In the genomic region with DNA sequence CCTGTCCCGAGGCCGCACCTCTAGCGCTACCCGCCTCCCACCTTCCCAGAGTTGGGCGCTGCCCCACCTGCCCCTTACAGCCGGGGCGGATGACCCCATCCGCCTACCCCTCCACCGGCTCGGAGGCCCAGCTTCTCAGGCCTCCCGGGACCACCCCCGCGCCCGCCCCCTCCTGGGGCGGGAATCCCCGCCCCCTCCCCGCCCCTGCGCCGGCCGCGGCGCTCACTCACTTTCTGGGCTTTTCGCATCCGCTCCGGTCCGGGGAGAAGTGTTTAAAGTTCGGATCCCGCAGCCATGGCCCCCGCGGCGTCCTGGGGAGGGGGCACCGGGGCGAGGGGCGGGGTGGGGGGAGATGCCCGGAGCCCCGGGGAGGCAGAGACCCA, we compare ENCODE assay signal across 10 cellular contexts. TPM values are rescaled to one million over a fixed set of nuclear protein-coding genes. Genes with fewer than 3 reads are reported as not detected.
DNase-seq lines count a peak whose midpoint lies in the region; ATAC-seq and TF ChIP-seq lines count a peak whose summit lies in the region.
"Had no signal": no experiment of that assay in that cellular context is flagged by ENCODE, and none has a peak within 500 bp of the region (broad histone marks: within the 10 kb centered on the region; RNA-seq: fewer than 3 reads in every experiment).

No MANE protein-coding gene starts in this region.

- ATAC-seq in natural killer cell = peak; percentile 45 to 58 (median 55)
- no peak for ATAC-seq in GM18519 (IDR thresholded peaks at IDR 0.05; ENCODE audit: low FRiP score, unreplicated experiment)
- no peak for ATAC-seq in gastroesophageal sphincter
- no peak for ATAC-seq in sciatic nerve

- no peaks in the 10 kb centered on the region for H3K9me3 ChIP-seq in gastroesophageal sphincter

- H3K27ac Mint-ChIP-seq in CD14-positive monocyte = no peak overlapping the region
- H3K27ac Mint-ChIP-seq in dendritic cell treated with granulocyte-macrophage colony-stimulating factor and Interleukin-4, amounts not matched to agents 40 ng/mL and 50 ng/mL, for 4 days = no peak overlapping the region
- H3K27ac Mint-ChIP-seq in natural killer cell = peak overlapping the region in 1 of 2 donors; percentile 24

- no peak for TF ChIP-seq EP300 in gastroesophageal sphincter (IDR thresholded peaks at IDR 0.05)

- DNase-seq in CD14-positive monocyte (ENCODE audit: low spot score) (no peak), NAMALWA (ENCODE audit: low spot score) (peak; percentile 59), natural killer cell (no peak), sciatic nerve (ENCODE audit: low spot score) (no peak), NCI-H1105 treated with DMSO at 0.1 percent for 48 hours (lab: John Stamatoyannopoulos, UW) (no peak)
- DNase-seq: aorta, NCI-H446 treated with DMSO at 0.1 percent for 48 hours had no signal

- H3K27ac ChIP-seq in gastroesophageal sphincter = no peak overlapping the region

- H3K36me3 ChIP-seq in gastroesophageal sphincter = no peaks in the 10 kb centered on the region

- H3K27me3 Mint-ChIP-seq in CD14-positive monocyte (ENCODE audit: low read depth in 3 of 3) (peaks cover 0 to 50% (median 49%) of the 10 kb centered on the region in 3 donors), natural killer cell (ENCODE audit: low read depth in 2 of 2) (peaks cover 7 to 14% of the 10 kb centered on the region in 2 donors)
- peaks cover 51% of the 10 kb centered on the region for H3K27me3 Mint-ChIP-seq in dendritic cell treated with granulocyte-macrophage colony-stimulating factor and Interleukin-4, amounts not matched to agents 40 ng/mL and 50 ng/mL, for 4 days

- H3K4me3 ChIP-seq in gastroesophageal sphincter = peak overlapping the region in 1 of 2 donors; percentile 46

- H3K4me1 Mint-ChIP-seq in CD14-positive monocyte = peaks cover 13% of the 10 kb centered on the region
- peaks cover 21% of the 10 kb centered on the region for H3K4me1 Mint-ChIP-seq in dendritic cell treated with granulocyte-macrophage colony-stimulating factor and Interleukin-4, amounts not matched to agents 40 ng/mL and 50 ng/mL, for 4 days (ENCODE audit: low read depth)
- H3K4me1 Mint-ChIP-seq in natural killer cell = peaks cover 20 to 38% of the 10 kb centered on the region in 2 donors

- no CpG with 5 or more reads among the region's 36 CpGs for WGBS in gastroesophageal sphincter (ENCODE audit: low coverage in 1 of 2), 2 donors

- H3K4me3 Mint-ChIP-seq in CD14-positive monocyte = peak overlapping the region; percentile 66 to 94
- H3K4me3 Mint-ChIP-seq in dendritic cell treated with granulocyte-macrophage colony-stimulating factor and Interleukin-4, amounts not matched to agents 40 ng/mL and 50 ng/mL, for 4 days = peak overlapping the region; percentile 72
- H3K4me3 Mint-ChIP-seq in natural killer cell = peak overlapping the region; percentile 92

- peaks cover 100% of the 10 kb centered on the region for H3K27me3 ChIP-seq in gastroesophageal sphincter

- no peak for TF ChIP-seq CTCF in CD14-positive monocyte (IDR thresholded peaks at IDR 0.05)
- no peak for TF ChIP-seq CTCF in natural killer cell (IDR thresholded peaks at IDR 0.05)
- TF ChIP-seq CTCF in gastroesophageal sphincter (IDR thresholded peaks at IDR 0.05) = no peak

- H3K4me1 ChIP-seq in gastroesophageal sphincter = peaks cover 0 to 25% (median 13%) of the 10 kb centered on the region in 3 donors

- H3K9me3 Mint-ChIP-seq in CD14-positive monocyte (peaks cover 0 to 16% (median 2%) of the 10 kb centered on the region in 7 donors), natural killer cell (no peaks in the 10 kb centered on the region)
- no peaks in the 10 kb centered on the region for H3K9me3 Mint-ChIP-seq in dendritic cell treated with granulocyte-macrophage colony-stimulating factor and Interleukin-4, amounts not matched to agents 40 ng/mL and 50 ng/mL, for 4 days

- H3K36me3 Mint-ChIP-seq in CD14-positive monocyte (peaks cover 0 to 12% of the 10 kb centered on the region in 2 donors), natural killer cell (no peaks in the 10 kb centered on the region)
- no peaks in the 10 kb centered on the region for H3K36me3 Mint-ChIP-seq in dendritic cell treated with granulocyte-macrophage colony-stimulating factor and Interleukin-4, amounts not matched to agents 40 ng/mL and 50 ng/mL, for 4 days (ENCODE audit: low read depth)

- no peak for TF ChIP-seq POLR2A in gastroesophageal sphincter (IDR thresholded peaks at IDR 0.05)

- intact Hi-C loops in CD14-positive monocyte (cut with micrococcal nuclease) (no loop called here), natural killer cell (cut with micrococcal nuclease) (no loop called here), sciatic nerve (cut with DNase I) (no loop called here)
- intact Hi-C loops in dendritic cell treated with granulocyte-macrophage colony-stimulating factor and Interleukin-4, amounts not matched to agents 40 ng/mL and 50 ng/mL, for 4 days (cut with micrococcal nuclease) = no loop called here

RNA-seq across cellular contexts. Expression of a gene that starts 0.4 kb away (rescaled TPM):
- not detected for polyA plus RNA-seq in CD14-positive monocyte
- total RNA-seq in natural killer cell (1 to 10 TPM; 1.1 to 2.1 (median 1.5) TPM), gastroesophageal sphincter (not detected), sciatic nerve (0.27 TPM)

RNA-seq across cellular contexts. Expression of a gene that starts 31.3 kb away (rescaled TPM):
- 100 to 1,000 TPM; 202 to 234 TPM for polyA plus RNA-seq in CD14-positive monocyte
- total RNA-seq in natural killer cell = 10 to 100 TPM; 76.8 to 100.0 (median 78.4) TPM
- total RNA-seq in gastroesophageal sphincter = 100 to 1,000 TPM; 150 to 215 (median 201) TPM
- total RNA-seq in sciatic nerve = 133 TPM

RNA-seq across cellular contexts. Expression of a gene that starts 44.8 kb away (rescaled TPM):
- 10 to 100 TPM; 82.8 to 95.5 TPM for polyA plus RNA-seq in CD14-positive monocyte
- total RNA-seq in natural killer cell = 1,000 to 10,000 TPM; 1,177 to 1,409 (median 1,354) TPM
- 10 to 100 TPM; 40.4 to 58.3 (median 51.4) TPM for total RNA-seq in gastroesophageal sphincter
- 137 TPM for total RNA-seq in sciatic nerve

RNA-seq across cellular contexts. Expression of a gene that starts 50.7 kb away (rescaled TPM):
- polyA plus RNA-seq in CD14-positive monocyte = 1 to 10 TPM; 2.1 to 2.7 TPM
- total RNA-seq in natural killer cell (10 to 100 TPM in 1 of 3 donors, 1 to 10 TPM in 2; 5.6 to 35.5 (median 6.0) TPM), gastroesophageal sphincter (under 1 TPM in 2 of 4 donors, not detected in 2; 0.40 to 0.99 TPM), sciatic nerve (2.1 TPM)

Comparison
In these comparisons a context has a peak if more than half of its experiments do, and no peak if none do; other contexts are left out.
1. ATAC-seq: peak in natural killer cell (3 of 3); none in GM18519 (single experiment), gastroesophageal sphincter (single experiment) and sciatic nerve (single experiment).
2. Peak in every context shown above with its lines, with median percentiles within 50 percentile points of each other: H3K4me3 Mint-ChIP-seq.